ENCODE assay signal across 7 cellular contexts in genomic region chr1:17984510-17985085, GRCh38.
A peak's percentile ranks its signal among the peaks of the same experiment; 100 is the strongest.
DNase-seq lines count a peak whose midpoint lies in the region; ATAC-seq and TF ChIP-seq lines count a peak whose summit lies in the region.

No MANE protein-coding gene starts in this region.

- no peaks in the 10 kb centered on the region for H3K36me3 Mint-ChIP-seq in WTC11

- no peak overlapping the region for H3K27ac Mint-ChIP-seq in WTC11

- H3K4me3 ChIP-seq in lung, result no peak overlapping the region

- no peak overlapping the region for H3K27ac ChIP-seq in lung (ENCODE audit: low read depth in 1 of 2, low read length in 1 of 2)

- H3K27me3 Mint-ChIP-seq in WTC11 (ENCODE audit: low read depth), result peaks cover 14% of the 10 kb centered on the region

- POLR2A ChIA-PET in WTC11 (lab: Charles Lee), result no interaction called here

- CTCF ChIA-PET in WTC11 (lab: Charles Lee), result interaction anchor here (0.7 to 2.1 kb wide), 14 partner anchors 9 to 591 kb away, joined by 3 to 7 read pairs (median 4); partner anchors contain the start of gene IGSF21

- ATAC-seq in WTC11 (peak; percentile 80), lung (ENCODE audit: insufficient read depth, low FRiP score) (no peak), HG03469 (IDR thresholded peaks at IDR 0.05; ENCODE audit: unreplicated experiment) (no peak), GM18907 (IDR thresholded peaks at IDR 0.05; ENCODE audit: unreplicated experiment) (no peak), HG03378 (IDR thresholded peaks at IDR 0.05; ENCODE audit: unreplicated experiment) (no peak)

- no peaks in the 10 kb centered on the region for H3K36me3 ChIP-seq in lung (ENCODE audit: control insufficient read depth in 2 of 2, insufficient read depth in 2 of 2, low read length in 2 of 2)

- no peak overlapping the region for H3K4me3 Mint-ChIP-seq in WTC11

- peak; percentile 91 for TF ChIP-seq CTCF in WTC11 (IDR thresholded peaks at IDR 0.05)
- TF ChIP-seq CTCF in lung (IDR thresholded peaks at IDR 0.05; ENCODE audit: control extremely low read depth, extremely low read depth), result peak; percentile 19

- no peaks in the 10 kb centered on the region for H3K4me1 ChIP-seq in lung (ENCODE audit: control insufficient read depth in 2 of 2, insufficient read depth in 2 of 2, low read length in 2 of 2)

- 0 out of 2 replicates have a peak, but pooled peaks cover under 1% of the 10 kb centered on the region for H3K4me1 Mint-ChIP-seq in WTC11

- peak; percentile 11 for DNase-seq in EH (ENCODE audit: low read depth)
- DNase-seq in HK-2 (ENCODE audit: unreplicated experiment), result peak; percentile 14
- peak; percentile 71 for DNase-seq in WTC11 (ENCODE audit: low spot score)
- DNase-seq in lung (ENCODE audit: low spot score), result no peak

- WGBS in lung, 2 donors, result 32 to 40% methylated on average over 10 of the region's 10 CpGs

- H3K27me3 ChIP-seq in lung (ENCODE audit: control insufficient read depth, insufficient read depth), result peaks cover 3% of the 10 kb centered on the region

- H3K9me3 ChIP-seq in lung (ENCODE audit: control insufficient read depth in 2 of 2, insufficient read depth in 1 of 2, low read length in 1 of 2), result peaks cover 0 to 13% of the 10 kb centered on the region in 2 donors

- no peaks in the 10 kb centered on the region for H3K9me3 Mint-ChIP-seq in WTC11

TF ChIP-seq in WTC11, 78 proteins besides CTCF, POLR2A, EP300 and RAD21:
- TF ChIP-seq EMX1 (CRISPR knock-in tag; IDR thresholded peaks at IDR 0.05) (no peak), ZNF263 (CRISPR knock-in tag; IDR thresholded peaks at IDR 0.05; ENCODE audit: low read depth) (no peak), MYBL2 (CRISPR knock-in tag; IDR thresholded peaks at IDR 0.05) (no peak), ZNF416 (CRISPR knock-in tag; IDR thresholded peaks at IDR 0.05) (no peak), SMAD4 (CRISPR knock-in tag; IDR thresholded peaks at IDR 0.05) (no peak), KAT7 (CRISPR knock-in tag; IDR thresholded peaks at IDR 0.05; ENCODE audit: borderline replicate concordance) (no peak), ATF3 (CRISPR knock-in tag; conservative IDR thresholded peaks at IDR 0.05) (no peak), PREB (CRISPR knock-in tag; IDR thresholded peaks at IDR 0.05; ENCODE audit: borderline replicate concordance) (no peak), SP1 (CRISPR knock-in tag; conservative IDR thresholded peaks at IDR 0.05) (no peak), NFE2L1 (CRISPR knock-in tag; IDR thresholded peaks at IDR 0.05) (no peak), ZMAT4 (CRISPR knock-in tag; IDR thresholded peaks at IDR 0.05) (no peak), SOX15 (CRISPR knock-in tag; IDR thresholded peaks at IDR 0.05) (no peak), AR (CRISPR knock-in tag; IDR thresholded peaks at IDR 0.05) (no peak), TEAD1 (CRISPR knock-in tag; IDR thresholded peaks at IDR 0.05) (no peak), ESRRA (CRISPR knock-in tag; IDR thresholded peaks at IDR 0.05; ENCODE audit: borderline replicate concordance) (no peak), E2F5 (CRISPR knock-in tag; IDR thresholded peaks at IDR 0.05) (no peak), RORB (CRISPR knock-in tag; IDR thresholded peaks at IDR 0.05) (no peak), IRF1 (CRISPR knock-in tag; IDR thresholded peaks at IDR 0.05) (no peak), SMAD3 (CRISPR knock-in tag; IDR thresholded peaks at IDR 0.05; ENCODE audit: borderline replicate concordance) (no peak)
